9 cellular contexts compared by ENCODE assay signal in genomic region chr19:55461974-55462628, GRCh38. TPM values are rescaled to one million over a fixed set of nuclear protein-coding genes. Genes with fewer than 3 reads are reported as not detected.
DNase-seq lines count a peak whose midpoint lies in the region; ATAC-seq and TF ChIP-seq lines count a peak whose summit lies in the region.
"Had no signal": no experiment of that assay in that cellular context is flagged by ENCODE, and none has a peak within 500 bp of the region (broad histone marks: within the 10 kb centered on the region; RNA-seq: fewer than 3 reads in every experiment).

No MANE protein-coding gene starts in this region.

- no peak for DNase-seq in CD4-positive, CD25-positive, alpha-beta regulatory T cell
- DNase-seq in adipocyte (ENCODE audit: low read depth) (no peak), tibial artery (no peak), NCI-H187 treated with DMSO at 0.1 percent for 48 hours (lab: John Stamatoyannopoulos, UW) (no peak), NCI-H1930 (lab: John Stamatoyannopoulos, UW) (no peak), HPDE6-E6E7 (ENCODE audit: extremely low spot score) (no peak)

- peak overlapping the region; percentile 72 for H3K4me3 ChIP-seq in CD4-positive, CD25-positive, alpha-beta regulatory T cell (ENCODE audit: low read depth, low read length)
- H3K4me3 ChIP-seq in HUES64 (ENCODE audit: low read length): peak overlapping the region; percentile 47
- H3K4me3 ChIP-seq in adipocyte (ENCODE audit: low read length): peak overlapping the region; percentile 98
- H3K4me3 ChIP-seq in tibial artery: peak overlapping the region; percentile 86 to 97

- H3K9me3 Mint-ChIP-seq in CD4-positive, CD25-positive, alpha-beta regulatory T cell: no peaks in the 10 kb centered on the region

- WGBS in HUES64: 32% methylated on average over 26 of the region's 27 CpGs

- peak overlapping the region; percentile 63 for H3K27ac ChIP-seq in CD4-positive, CD25-positive, alpha-beta regulatory T cell (ENCODE audit: insufficient read depth, low read length, poor library complexity, severe bottlenecking)
- H3K27ac ChIP-seq in HUES64 (ENCODE audit: low read depth, low read length) (no peak overlapping the region), layer of hippocampus (ENCODE audit: low read depth, low read length) (peak overlapping the region; percentile 68), tibial artery (peak overlapping the region; percentile 83 to 84)

- TF ChIP-seq CTCF in tibial artery (IDR thresholded peaks at IDR 0.05): no peak

- peak overlapping the region; percentile 90 to 94 (median 93) for H3K4me3 Mint-ChIP-seq in CD4-positive, CD25-positive, alpha-beta regulatory T cell

- H3K4me1 ChIP-seq in CD4-positive, CD25-positive, alpha-beta regulatory T cell (ENCODE audit: control insufficient read depth, insufficient read depth, low read length, poor library complexity, severe bottlenecking): peaks cover 18% of the 10 kb centered on the region
- peaks cover 16% of the 10 kb centered on the region for H3K4me1 ChIP-seq in HUES64 (ENCODE audit: insufficient read depth, low read length)
- peaks cover 21% of the 10 kb centered on the region for H3K4me1 ChIP-seq in adipocyte (ENCODE audit: control insufficient read depth, insufficient read depth, low read length)
- H3K4me1 ChIP-seq in tibial artery: peaks cover 0 to 20% (median 15%) of the 10 kb centered on the region in 4 donors

- H3K27me3 Mint-ChIP-seq in CD4-positive, CD25-positive, alpha-beta regulatory T cell: no peaks in the 10 kb centered on the region

- no peaks in the 10 kb centered on the region for H3K36me3 ChIP-seq in CD4-positive, CD25-positive, alpha-beta regulatory T cell (ENCODE audit: control insufficient read depth, insufficient read depth, low read length)
- H3K36me3 ChIP-seq in HUES64 (ENCODE audit: insufficient read depth, low read length) (no peaks in the 10 kb centered on the region), adipocyte (ENCODE audit: control insufficient read depth, insufficient read depth, low read length, severe bottlenecking) (no peaks in the 10 kb centered on the region), tibial artery (no peaks in the 10 kb centered on the region)

- no peaks in the 10 kb centered on the region for H3K9me3 ChIP-seq in CD4-positive, CD25-positive, alpha-beta regulatory T cell (ENCODE audit: control insufficient read depth in 2 of 2, low read length in 2 of 2)
- H3K9me3 ChIP-seq in HUES64 (ENCODE audit: insufficient read depth, low read depth, low read length) (no peaks in the 10 kb centered on the region), adipocyte (ENCODE audit: control insufficient read depth, low read length) (no peaks in the 10 kb centered on the region), tibial artery (no peaks in the 10 kb centered on the region)

- H3K4me1 Mint-ChIP-seq in CD4-positive, CD25-positive, alpha-beta regulatory T cell: peaks cover 0 to 27% (median 7%) of the 10 kb centered on the region in 4 donors

- H3K9ac ChIP-seq in HUES64 (ENCODE audit: low read depth, low read length): 0 out of 2 replicates have a peak overlapping the region, but pooled peaks have one; percentile 22
- H3K9ac ChIP-seq in adipocyte (ENCODE audit: low read length): peak overlapping the region; percentile 87

- peak overlapping the region; percentile 92 to 96 (median 95) for H3K27ac Mint-ChIP-seq in CD4-positive, CD25-positive, alpha-beta regulatory T cell

- H3K36me3 Mint-ChIP-seq in CD4-positive, CD25-positive, alpha-beta regulatory T cell: no peaks in the 10 kb centered on the region

- H3K27me3 ChIP-seq in CD4-positive, CD25-positive, alpha-beta regulatory T cell (ENCODE audit: control insufficient read depth, insufficient read depth, low read length): no peaks in the 10 kb centered on the region
- H3K27me3 ChIP-seq in HUES64 (ENCODE audit: insufficient read depth, low read length) (peaks cover 19% of the 10 kb centered on the region), adipocyte (replicated peaks; ENCODE audit: control insufficient read depth, insufficient read depth, low read length) (no peaks in the 10 kb centered on the region), layer of hippocampus (ENCODE audit: control insufficient read depth, insufficient read depth, low read length) (no peaks in the 10 kb centered on the region), tibial artery (no peaks in the 10 kb centered on the region)

- no peak for ATAC-seq in CD4-positive, CD25-positive, alpha-beta regulatory T cell (ENCODE audit: low read depth in 2 of 2)

- intact Hi-C loops in tibial artery (cut with DNase I; ENCODE audit: low total_unique reads): no loop called here

RNA-seq across cellular contexts. Expression of gene ISOC2, which starts 0.7 kb away (rescaled TPM):
- total RNA-seq in CD4-positive, CD25-positive, alpha-beta regulatory T cell: 6.3 TPM
- 10 to 100 TPM; 24.7 to 34.1 (median 28.1) TPM for polyA plus RNA-seq in CD4-positive, CD25-positive, alpha-beta regulatory T cell
- polyA plus RNA-seq in HUES64 (2013, experiment 1 of 2): 54.9 TPM
- 52.0 TPM for polyA plus RNA-seq in HUES64 (2013, experiment 2 of 2)

RNA-seq across cellular contexts. Expression of gene C19orf85, which starts 2.5 kb away (rescaled TPM):
- not detected for total RNA-seq in CD4-positive, CD25-positive, alpha-beta regulatory T cell
- not detected for polyA plus RNA-seq in CD4-positive, CD25-positive, alpha-beta regulatory T cell
- 2.3 TPM for polyA plus RNA-seq in HUES64 (2013, experiment 1 of 2)
- 2.0 TPM for polyA plus RNA-seq in HUES64 (2013, experiment 2 of 2)
- total RNA-seq: T-helper 2 cell treated with Interferon-gamma antibody and Interleukin-4, amounts not matched to agents 100 ng/mL and 5 ng/mL, for 36 hours had no signal

RNA-seq across cellular contexts. Expression of gene ZNF628, which starts 14.3 kb away (rescaled TPM):
- total RNA-seq in CD4-positive, CD25-positive, alpha-beta regulatory T cell: 23.9 TPM
- under 1 TPM; 0.05 to 0.22 (median 0.09) TPM for polyA plus RNA-seq in CD4-positive, CD25-positive, alpha-beta regulatory T cell
- 10.1 TPM for polyA plus RNA-seq in HUES64 (2013, experiment 1 of 2)
- 10.2 TPM for polyA plus RNA-seq in HUES64 (2013, experiment 2 of 2)

RNA-seq across cellular contexts. Expression of gene SHISA7, which starts 19.0 kb away (rescaled TPM):
- total RNA-seq in CD4-positive, CD25-positive, alpha-beta regulatory T cell: not detected
- not detected for polyA plus RNA-seq in CD4-positive, CD25-positive, alpha-beta regulatory T cell
- 0.15 TPM for polyA plus RNA-seq in HUES64 (2013, experiment 1 of 2)
- polyA plus RNA-seq in HUES64 (2013, experiment 2 of 2): 0.32 TPM
- total RNA-seq: T-helper 2 cell treated with Interferon-gamma antibody and Interleukin-4, amounts not matched to agents 100 ng/mL and 5 ng/mL, for 36 hours had no signal

RNA-seq across cellular contexts. Expression of gene NAT14, which starts 22.9 kb away (rescaled TPM):
- 9.2 TPM for total RNA-seq in CD4-positive, CD25-positive, alpha-beta regulatory T cell
- polyA plus RNA-seq in CD4-positive, CD25-positive, alpha-beta regulatory T cell: 1 to 10 TPM; 3.3 to 5.1 (median 4.1) TPM
- 35.3 TPM for polyA plus RNA-seq in HUES64 (2013, experiment 1 of 2)
- polyA plus RNA-seq in HUES64 (2013, experiment 2 of 2): 34.2 TPM

Comparison
In these comparisons a context has a peak if more than half of its experiments do, and no peak if none do; other contexts are left out.
1. H3K4me3 ChIP-seq: peak in every context shown above with its lines; median percentile 98 in adipocyte; 92 in tibial artery; 72 in CD4-positive, CD25-positive, alpha-beta regulatory T cell; 47 in HUES64.